Comparison of ENCODE assay signal across 17 cellular contexts in the genomic region with DNA sequence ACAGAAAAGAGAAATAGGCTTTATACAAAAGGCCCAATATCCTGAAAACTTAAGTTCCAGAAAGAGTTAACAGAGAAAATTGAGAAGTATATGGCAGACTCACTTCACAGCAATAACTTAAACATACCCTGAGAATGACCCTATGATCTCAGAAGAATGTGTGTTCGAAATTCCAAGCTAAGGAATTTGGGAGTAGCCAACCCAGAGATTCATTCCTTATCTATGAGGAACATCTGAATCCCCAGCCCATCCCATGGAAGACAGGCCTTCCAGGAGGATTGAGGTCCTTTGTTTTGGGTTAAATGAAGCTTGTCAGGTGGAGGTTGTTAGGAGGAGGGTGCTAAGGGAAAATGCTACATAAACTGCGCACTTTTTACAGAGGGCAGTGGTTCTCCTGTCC.
DNase-seq lines count a peak whose midpoint lies in the region; ATAC-seq, FAIRE-seq and TF ChIP-seq lines count a peak whose summit lies in the region.
"Had no signal": no experiment of that assay in that cellular context is flagged by ENCODE, and none has a peak within 500 bp of the region (broad histone marks: within the 10 kb centered on the region; RNA-seq: fewer than 3 reads in every experiment).

No MANE protein-coding gene starts in this region.

- FAIRE-seq in GM19239 (lab: Jason Lieb, UNC) (peak; percentile 21), RCC 7860 (lab: Jason Lieb, UNC) (peak; percentile 61), urothelium cell line (lab: Jason Lieb, UNC) (no peak)
- FAIRE-seq: G401.6, kidney, TTC549 had no signal

- H3K4me3 ChIP-seq in foreskin fibroblast (ENCODE audit: low read depth in 1 of 2, low read length in 2 of 2): no peak overlapping the region
- H3K4me3 ChIP-seq: heart left ventricle, smooth muscle cell, vagina had no signal

- no peak for ATAC-seq in HG02623 (IDR thresholded peaks at IDR 0.05; ENCODE audit: unreplicated experiment)
- ATAC-seq: heart left ventricle; stimulated activated naive CD8-positive, alpha-beta T cell treated with anti-CD3 and anti-CD28 coated beads, Interleukin-15, Interleukin-2, amounts not matched to agents 100 U/mL and 50 U/mL, for 24 hours had no signal

- TF ChIP-seq CTCF in foreskin fibroblast (IDR thresholded peaks at IDR 0.05; ENCODE audit: low read depth, low read length): no peak

- no peak for DNase-seq in GM19239 (ENCODE audit: insufficient read length, low spot score)
- DNase-seq in RCC 7860 (ENCODE audit: low spot score): peak; percentile 59
- peak; percentile 45 to 69 for DNase-seq in foreskin fibroblast
- peak; percentile 56 for DNase-seq in urothelium cell line (ENCODE audit: low spot score)
- no peak for DNase-seq in middle frontal gyrus (ENCODE audit: extremely low spot score, low spot score)
- DNase-seq in NCI-H2171 treated with DMSO at 0.1 percent for 48 hours (lab: John Stamatoyannopoulos, UW): no peak
- DNase-seq: amygdala; CD4-positive, alpha-beta T cell; heart left ventricle; kidney; MV-4-11; stimulated activated naive CD8-positive, alpha-beta T cell treated with anti-CD3 and anti-CD28 coated beads, Interleukin-15, Interleukin-2, amounts not matched to agents 100 U/mL and 50 U/mL, for 24 hours had no signal

Comparison
In these comparisons a context has a peak if more than half of its experiments do, and no peak if none do; other contexts are left out.
1. DNase-seq: peak in RCC 7860 (single experiment), foreskin fibroblast (2 of 2) and urothelium cell line (single experiment); none in GM19239 (single experiment), middle frontal gyrus (single experiment) and NCI-H2171 treated with DMSO at 0.1 percent for 48 hours (single experiment).